In the genomic region with DNA sequence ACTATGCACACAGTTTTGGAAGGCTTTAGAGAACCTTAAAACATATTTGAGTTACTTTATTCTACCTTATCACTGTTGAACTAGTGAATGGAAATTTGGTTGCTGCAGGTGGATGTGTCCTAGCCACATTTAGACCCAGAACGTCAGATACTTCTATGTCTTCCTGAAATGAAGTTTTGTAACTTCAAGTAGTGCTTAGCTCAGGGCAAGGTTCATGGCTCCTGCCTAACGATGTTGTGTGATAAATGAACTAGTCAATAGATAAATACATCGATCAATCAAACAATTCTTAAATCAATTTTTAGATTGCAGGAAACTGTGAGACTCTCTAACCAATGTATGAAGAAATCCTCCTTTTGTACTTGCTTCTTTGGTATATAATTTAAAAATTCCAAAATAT, we compare ENCODE assay signal across 26 cellular contexts. TPM values are rescaled to one million over a fixed set of nuclear protein-coding genes. Genes with fewer than 3 reads are reported as not detected.
DNase-seq lines count a peak whose midpoint lies in the region; ATAC-seq, FAIRE-seq and TF ChIP-seq lines count a peak whose summit lies in the region.
"Had no signal": no experiment of that assay in that cellular context is flagged by ENCODE, and none has a peak within 500 bp of the region (broad histone marks: within the 10 kb centered on the region; RNA-seq: fewer than 3 reads in every experiment).

No MANE protein-coding gene starts in this region.

- H3K23ac ChIP-seq in IMR-90 (ENCODE audit: low read depth, low read length) = no peak overlapping the region

- intact Hi-C loops in IMR-90 (cut with micrococcal nuclease) = no loop called here
- intact Hi-C loops in HepG2 (cut with micrococcal nuclease; ENCODE audit: unreplicated experiment) = no loop called here
- intact Hi-C loops in gastrocnemius medialis (cut with DNase I; ENCODE audit: low total_unique reads) = no loop called here

- TF ChIP-seq POLR2A in IMR-90 (IDR thresholded peaks at IDR 0.05; ENCODE audit: low read depth, low read length) (no peak), HepG2 (IDR thresholded peaks at IDR 0.05; ENCODE audit: insufficient read depth in 1 of 2, low read depth in 2 of 2, low read length in 2 of 2) (no peak), gastrocnemius medialis (IDR thresholded peaks at IDR 0.05) (no peak)

- no peak overlapping the region for H3K18ac ChIP-seq in IMR-90 (ENCODE audit: low read depth, low read length)

- no peaks in the 10 kb centered on the region for H4K20me1 ChIP-seq in IMR-90 (ENCODE audit: insufficient read depth, low read length)
- H4K20me1 ChIP-seq in hepatocyte (ENCODE audit: insufficient read depth, poor library complexity, severe bottlenecking) = no peaks in the 10 kb centered on the region
- H4K20me1 ChIP-seq in HepG2 (ENCODE audit: insufficient read depth, low read length) = no peaks in the 10 kb centered on the region
- H4K20me1 ChIP-seq: BLaER1 treated with 17β-estradiol and CSF1 and Interleukin-3, amounts not matched to agents 10 nM and 100 nM had no signal

- H3K4ac ChIP-seq in IMR-90 (ENCODE audit: low read depth, low read length) = no peak overlapping the region

- H3K4me2 ChIP-seq in IMR-90 (ENCODE audit: low read depth, low read length) = no peak overlapping the region
- no peak overlapping the region for H3K4me2 ChIP-seq in hepatocyte
- H3K4me2 ChIP-seq in HepG2 (ENCODE audit: low read depth, low read length) = peak overlapping the region; percentile 40
- H3K4me2 ChIP-seq: BLaER1 treated with 17β-estradiol and CSF1 and Interleukin-3, amounts not matched to agents 10 nM and 100 nM had no signal

- H2BK20ac ChIP-seq in IMR-90 (ENCODE audit: low read depth, low read length) = no peak overlapping the region

- DNase-seq in IMR-90 = no peak
- no peak for DNase-seq in hepatocyte (ENCODE audit: low spot score)
- DNase-seq in HepG2 (ENCODE audit: low spot score) = no peak
- DNase-seq in small intestine = peak; percentile 55
- DNase-seq in gastrocnemius medialis = no peak
- DNase-seq in cortex of kidney (lab: John Stamatoyannopoulos, UW) = no peak
- DNase-seq: ACHN; AML-193; BE2C; CD4-positive, alpha-beta T cell; CD8-positive, alpha-beta memory T cell; DMS 273 treated with DMSO at 0.1 percent for 48 hours; DMS79; EL; GDM1; GOT3; HFFc6 had no signal

- H3K9me3 ChIP-seq in IMR-90 (ENCODE audit: control insufficient read depth, insufficient read depth, low read length) (no peaks in the 10 kb centered on the region; the same call in 1 of the 2 replicates), hepatocyte (ENCODE audit: low read depth) (no peaks in the 10 kb centered on the region), HepG2 (ENCODE audit: low read length) (no peaks in the 10 kb centered on the region), small intestine (ENCODE audit: control insufficient read depth, low read depth) (no peaks in the 10 kb centered on the region), gastrocnemius medialis (no peaks in the 10 kb centered on the region)
- H3K9me3 ChIP-seq: BE2C, HAP-1 had no signal

- H2AK5ac ChIP-seq in IMR-90 (ENCODE audit: low read depth, low read length) = no peak overlapping the region

- no peak overlapping the region for H2AK9ac ChIP-seq in IMR-90 (replicated peaks; ENCODE audit: low read depth, low read length, poor library complexity)

- H3K36me3 ChIP-seq in IMR-90 (ENCODE audit: control insufficient read depth, insufficient read depth, low read length) = no peaks in the 10 kb centered on the region
- H3K36me3 ChIP-seq in hepatocyte (replicated peaks; ENCODE audit: insufficient read depth, low read depth) = no peaks in the 10 kb centered on the region
- H3K36me3 ChIP-seq in HepG2 (replicated peaks in 1 of 2; ENCODE audit: control insufficient read depth in 1 of 2, insufficient read depth in 2 of 2, low read length in 2 of 2) = no peaks in the 10 kb centered on the region
- no peaks in the 10 kb centered on the region for H3K36me3 ChIP-seq in small intestine (ENCODE audit: control insufficient read depth in 2 of 2, insufficient read depth in 2 of 2, low read length in 2 of 2)
- no peaks in the 10 kb centered on the region for H3K36me3 ChIP-seq in gastrocnemius medialis
- H3K36me3 ChIP-seq: BE2C; BLaER1 treated with 17β-estradiol and CSF1 and Interleukin-3, amounts not matched to agents 10 nM and 100 nM; HAP-1 had no signal

- POLR2A ChIA-PET in IMR-90 (lab: Charles Lee; ENCODE audit: unreplicated experiment) (no interaction called here), HepG2 (lab: Yijun Ruan, JAX) (no interaction called here)

- TF ChIP-seq RAD21 in IMR-90 (IDR thresholded peaks at IDR 0.05; ENCODE audit: low read length) (no peak), HepG2 (CRISPR knock-in tag; IDR thresholded peaks at IDR 0.05) (no peak)

- no peak overlapping the region for H3K9ac ChIP-seq in IMR-90 (ENCODE audit: low read depth, low read length)
- H3K9ac ChIP-seq in HepG2 (ENCODE audit: insufficient read depth, low read depth, low read length) = no peak overlapping the region
- H3K9ac ChIP-seq: BLaER1 treated with 17β-estradiol and CSF1 and Interleukin-3, amounts not matched to agents 10 nM and 100 nM had no signal

- TF ChIP-seq CTCF in IMR-90 (conservative IDR thresholded peaks at IDR 0.05; ENCODE audit: low read depth, low read length) (no peak), hepatocyte (IDR thresholded peaks at IDR 0.05; ENCODE audit: poor library complexity) (no peak), HepG2 (CRISPR knock-in tag; IDR thresholded peaks at IDR 0.05) (no peak), gastrocnemius medialis (IDR thresholded peaks at IDR 0.05 in 4 of 5, conservative IDR thresholded peaks at IDR 0.05 in 1 of 5) (no peak)

- H4K5ac ChIP-seq in IMR-90 (ENCODE audit: low read depth, low read length) = no peak overlapping the region

- H3K27ac ChIP-seq in IMR-90 (ENCODE audit: insufficient read depth, low read length) = no peak overlapping the region
- H3K27ac ChIP-seq in hepatocyte = peak overlapping the region; percentile 69
- H3K27ac ChIP-seq in HepG2 (ENCODE audit: extremely low read length, insufficient read depth, low read length) = no peak overlapping the region
- peak overlapping the region in 1 of 2 donors; percentile 55 for H3K27ac ChIP-seq in small intestine (ENCODE audit: low read depth in 1 of 2, low read length in 1 of 2)
- no peak overlapping the region for H3K27ac ChIP-seq in gastrocnemius medialis
- H3K27ac ChIP-seq: 22Rv1; BLaER1 treated with 17β-estradiol and CSF1 and Interleukin-3, amounts not matched to agents 10 nM and 100 nM had no signal

- no peaks in the 10 kb centered on the region for H3K9me1 ChIP-seq in IMR-90 (ENCODE audit: insufficient read depth, low read length)

- no peaks in the 10 kb centered on the region for H3K79me1 ChIP-seq in IMR-90 (ENCODE audit: low read depth in 1 of 2, low read length in 2 of 2)

- no peak overlapping the region for H2AFZ ChIP-seq in IMR-90 (replicated peaks; ENCODE audit: low read length, poor library complexity)
- H2AFZ ChIP-seq in hepatocyte = no peak overlapping the region
- H2AFZ ChIP-seq in HepG2 (ENCODE audit: low read length) = no peak overlapping the region

- no peak overlapping the region for H4K8ac ChIP-seq in IMR-90 (ENCODE audit: low read depth in 2 of 2, low read length in 2 of 2)

- no peak overlapping the region for H4K91ac ChIP-seq in IMR-90 (ENCODE audit: insufficient read depth, low read depth, low read length)

- H3K4me1 ChIP-seq in IMR-90 (ENCODE audit: control insufficient read depth, insufficient read depth, low read length) = peaks cover 2% of the 10 kb centered on the region; the same call in 1 of the 2 replicates
- H3K4me1 ChIP-seq in hepatocyte (ENCODE audit: insufficient read depth) = peaks cover 4% of the 10 kb centered on the region
- H3K4me1 ChIP-seq in HepG2 (ENCODE audit: insufficient read depth, low read length) = peaks cover 24% of the 10 kb centered on the region
- peaks cover 0 to 2% of the 10 kb centered on the region in 2 donors for H3K4me1 ChIP-seq in small intestine (ENCODE audit: control insufficient read depth in 2 of 2, insufficient read depth in 1 of 2, low read depth in 1 of 2, low read length in 1 of 2)
- no peaks in the 10 kb centered on the region for H3K4me1 ChIP-seq in gastrocnemius medialis
- H3K4me1 ChIP-seq: BE2C; BLaER1 treated with 17β-estradiol and CSF1 and Interleukin-3, amounts not matched to agents 10 nM and 100 nM had no signal

- H2BK5ac ChIP-seq in IMR-90 (ENCODE audit: low read depth, low read length, poor library complexity, severe bottlenecking) = no peak overlapping the region

- no CpG with 5 or more reads among the region's 3 CpGs for WGBS in IMR-90 (ENCODE audit: extremely low coverage in 2 of 2, insufficient read length in 1 of 2), 2 experiments
- 84% methylated on average over 3 of the region's 3 CpGs for WGBS in hepatocyte (ENCODE audit: low lambda C conversion rate, missing lambda C conversion rate)
- WGBS in HepG2 (ENCODE audit: low lambda C conversion rate) = 6% methylated on average over 3 of the region's 3 CpGs
- 13 to 61% (median 33%) methylated on average over 3 of the region's 3 CpGs for WGBS in small intestine, 3 donors

- H3K27me3 ChIP-seq in IMR-90 (ENCODE audit: control insufficient read depth, insufficient read depth, low read length) = no peaks in the 10 kb centered on the region
- H3K27me3 ChIP-seq in hepatocyte = no peaks in the 10 kb centered on the region
- H3K27me3 ChIP-seq in HepG2 (ENCODE audit: control insufficient read depth in 1 of 2, insufficient read depth in 2 of 2, low read length in 2 of 2) = no peaks in the 10 kb centered on the region
- no peaks in the 10 kb centered on the region for H3K27me3 ChIP-seq in small intestine (ENCODE audit: control insufficient read depth in 2 of 2, insufficient read depth in 2 of 2, low read length in 2 of 2)
- H3K27me3 ChIP-seq in gastrocnemius medialis = no peaks in the 10 kb centered on the region
- H3K27me3 ChIP-seq: BE2C had no signal

- TF ChIP-seq EP300 in HepG2 (IDR thresholded peaks at IDR 0.05; ENCODE audit: low read depth in 2 of 2, low read length in 2 of 2) (no peak), HepG2 (CRISPR knock-in tag; IDR thresholded peaks at IDR 0.05; ENCODE audit: borderline replicate concordance) (no peak)

- no peak for ATAC-seq in IMR-90 (ENCODE audit: low read depth)
- ATAC-seq in HepG2 = peak; percentile 35; the same call in 1 of the 3 replicates
- no peak for ATAC-seq in GM19351 (IDR thresholded peaks at IDR 0.05; ENCODE audit: unreplicated experiment)
- ATAC-seq in gastrocnemius medialis = no peak
- ATAC-seq: GM12878 had no signal

- no peak overlapping the region for H3K56ac ChIP-seq in IMR-90 (ENCODE audit: extremely low read depth, insufficient read depth, low read length)

- no peak overlapping the region for H2BK120ac ChIP-seq in IMR-90 (ENCODE audit: low read depth, low read length)

- H2BK15ac ChIP-seq in IMR-90 (ENCODE audit: low read depth, low read length) = 0 out of 3 replicates have a peak overlapping the region, but pooled peaks have one; percentile 20

- CTCF ChIA-PET in IMR-90 (lab: Yijun Ruan, JAX) (no interaction called here), HepG2 (lab: Yijun Ruan, JAX; ENCODE audit: low intra/inter-chr PET ratio, low total read pairs) (no interaction called here)

- no peaks in the 10 kb centered on the region for H3K9me2 ChIP-seq in hepatocyte (replicated peaks; ENCODE audit: insufficient read depth)

- no TSS peak for BruUV-seq in IMR-90 (replicated peaks; lab: Mats Ljungman, UMichigan)
- no TSS peak for BruUV-seq in HepG2 (replicated peaks; lab: Mats Ljungman, UMichigan)

- no peak overlapping the region for H3K14ac ChIP-seq in IMR-90 (replicated peaks; ENCODE audit: low read depth, low read length)

- H3K4me3 ChIP-seq in IMR-90 (ENCODE audit: insufficient read depth, low read depth, low read length) (no peak overlapping the region), hepatocyte (no peak overlapping the region), HepG2 (replicated peaks in 1 of 3; ENCODE audit: insufficient read depth in 1 of 3, low read depth in 2 of 3, low read length in 3 of 3) (no peak overlapping the region), small intestine (ENCODE audit: low read depth in 1 of 2, low read length in 2 of 2) (no peak overlapping the region), gastrocnemius medialis (no peak overlapping the region)
- H3K4me3 ChIP-seq: BLaER1 treated with 17β-estradiol and CSF1 and Interleukin-3, amounts not matched to agents 10 nM and 100 nM; GM12878; HAP-1 had no signal

- dilution Hi-C loops in IMR-90 (cut with HindIII; ENCODE audit: low sequenced_read_pairs, unreplicated experiment) = no loop called here

- no peak for FAIRE-seq in HepG2 (lab: Jason Lieb, UNC)
- no peak for FAIRE-seq in small intestine (lab: Jason Lieb, UNC)
- FAIRE-seq: A204.1, D721Med, GM12878, H54 had no signal

- in situ Hi-C loops in IMR-90 (cut with MboI; ENCODE audit: low sequenced_read_pairs) (no loop called here), HepG2 (cut with HindIII; ENCODE audit: extremely low pct_ligation_motif_present, low pct_unique_long_range_greater_than_20kb) (no loop called here), gastrocnemius medialis (cut with MboI; ENCODE audit: low sequenced_read_pairs in 4 of 4) (no loop called here)

- H3K79me2 ChIP-seq in hepatocyte (no peaks in the 10 kb centered on the region), HepG2 (ENCODE audit: insufficient read depth, low read length) (no peaks in the 10 kb centered on the region)

RNA-seq across cellular contexts. Expression of gene TM4SF4, which starts 37.2 kb away (rescaled TPM):
- total RNA-seq in IMR-90 (2012; rRNA removed) (1.1 and 1.6 TPM in 2 replicates), hepatocyte (763 and 899 TPM in 2 replicates), HepG2 (2016; rRNA removed; fragmentation: Illumina TruSeq; extraction: Trizol) (0.77 and 0.95 TPM in 2 replicates), gastrocnemius medialis (1 to 10 TPM in 1 of 4 donors, under 1 TPM in 1, not detected in 2; 0.13 to 2.3 TPM)
- polyA plus RNA-seq in IMR-90 (2012; rRNA removed) (0.60 and 0.67 TPM in 2 replicates), hepatocyte (366 and 434 TPM in 2 replicates), HepG2 (2011; rRNA removed) (0.63 and 0.89 TPM in 2 replicates), small intestine (1,000 to 10,000 TPM in 1 of 3 donors, 100 to 1,000 TPM in 2; 656 to 2,254 (median 660) TPM)
- 0.08 and 0.75 TPM in 2 replicates for polyA plus RNA-seq in IMR-90 (2012; cell fraction: cytosol; rRNA removed)
- polyA plus RNA-seq in IMR-90 (2012; cell fraction: nucleus; rRNA removed; ENCODE audit: low replicate concordance) = 0.08 TPM in 1 of 2 replicates, not detected in the other
- total RNA-seq in HepG2 (2016; cell fraction: cytosol; rRNA removed; fragmentation: Illumina TruSeq; extraction: Trizol; ENCODE audit: low read depth) = 0.91 TPM in 1 of 2 replicates, not detected in the other
- 0.34 and 1.4 TPM in 2 replicates for total RNA-seq in HepG2 (2016; cell fraction: insoluble cytoplasmic fraction; rRNA removed; fragmentation: Illumina TruSeq; extraction: Trizol)
- total RNA-seq in HepG2 (2016; cell fraction: membrane; rRNA removed; fragmentation: Illumina TruSeq; extraction: Trizol) = 0.59 and 0.62 TPM in 2 replicates
- 0.75 and 1.1 TPM in 2 replicates for total RNA-seq in HepG2 (2016; cell fraction: nucleus; rRNA removed; fragmentation: Illumina TruSeq; extraction: Trizol)
- polyA plus RNA-seq in HepG2 (2011; cell fraction: cytosol; rRNA removed) = 0.90 and 1.1 TPM in 2 replicates
- 0.66 TPM in 1 of 2 replicates, not detected in the other for polyA plus RNA-seq in HepG2 (2011; cell fraction: nucleus; rRNA removed)
- 0.47 and 0.86 TPM in 2 replicates for polyA plus RNA-seq in HepG2 (2012)
- polyA plus RNA-seq in HepG2 (2016; cell fraction: cytosol; fragmentation: Illumina TruSeq; extraction: Trizol; ENCODE audit: low read depth) = 0.21 and 0.29 TPM in 2 replicates
- polyA plus RNA-seq in HepG2 (2016; cell fraction: insoluble cytoplasmic fraction; fragmentation: Illumina TruSeq; extraction: Trizol; ENCODE audit: low read depth) = 0.45 and 0.89 TPM in 2 replicates
- 0.15 and 0.21 TPM in 2 replicates for polyA plus RNA-seq in HepG2 (2016; cell fraction: membrane; fragmentation: Illumina TruSeq; extraction: Trizol; ENCODE audit: low read depth)
- polyA plus RNA-seq in HepG2 (2016; cell fraction: nucleus; fragmentation: Illumina TruSeq; extraction: Trizol; ENCODE audit: insufficient read depth, low read depth) = 0.72 and 1.8 TPM in 2 replicates
- 0.36 TPM in 1 of 2 replicates, not detected in the other for polyA minus RNA-seq in HepG2 (2011; rRNA and poly(A)+ RNA removed; ENCODE audit: low replicate concordance)
- polyA minus RNA-seq in HepG2 (2011; cell fraction: cytosol; rRNA and poly(A)+ RNA removed) = 1.3 TPM in 1 of 2 replicates, not detected in the other
- 1.0 and 1.6 TPM in 2 replicates for polyA minus RNA-seq in HepG2 (2011; cell fraction: nucleus; rRNA and poly(A)+ RNA removed)
- total RNA-seq: CD4-positive, alpha-beta T cell; CD8-positive, alpha-beta memory T cell had no signal
- polyA plus RNA-seq: CD8-positive, alpha-beta memory T cell had no signal

RNA-seq across cellular contexts. Expression of gene TM4SF1, which starts 59.8 kb away (rescaled TPM):
- total RNA-seq in IMR-90 (2012; rRNA removed) = 232 and 366 TPM in 2 replicates
- polyA plus RNA-seq in IMR-90 (2012; rRNA removed) = 302 and 364 TPM in 2 replicates
- polyA plus RNA-seq in IMR-90 (2012; cell fraction: cytosol; rRNA removed) = 212 and 271 TPM in 2 replicates
- 340 and 869 TPM in 2 replicates for polyA plus RNA-seq in IMR-90 (2012; cell fraction: nucleus; rRNA removed; ENCODE audit: low replicate concordance)
- total RNA-seq in hepatocyte = 164 and 166 TPM in 2 replicates
- 179 and 194 TPM in 2 replicates for polyA plus RNA-seq in hepatocyte
- 226 and 431 TPM in 2 replicates for total RNA-seq in HepG2 (2016; rRNA removed; fragmentation: Illumina TruSeq; extraction: Trizol)
- total RNA-seq in HepG2 (2016; cell fraction: cytosol; rRNA removed; fragmentation: Illumina TruSeq; extraction: Trizol; ENCODE audit: low read depth) = 208 and 219 TPM in 2 replicates
- total RNA-seq in HepG2 (2016; cell fraction: insoluble cytoplasmic fraction; rRNA removed; fragmentation: Illumina TruSeq; extraction: Trizol) = 231 and 434 TPM in 2 replicates
- 245 and 253 TPM in 2 replicates for total RNA-seq in HepG2 (2016; cell fraction: membrane; rRNA removed; fragmentation: Illumina TruSeq; extraction: Trizol)
- 420 and 443 TPM in 2 replicates for total RNA-seq in HepG2 (2016; cell fraction: nucleus; rRNA removed; fragmentation: Illumina TruSeq; extraction: Trizol)
- 1,198 and 1,359 TPM in 2 replicates for polyA plus RNA-seq in HepG2 (2011; rRNA removed)
- polyA plus RNA-seq in HepG2 (2011; cell fraction: cytosol; rRNA removed) = 1,424 and 1,669 TPM in 2 replicates
- polyA plus RNA-seq in HepG2 (2011; cell fraction: nucleus; rRNA removed) = 327 and 438 TPM in 2 replicates
- polyA plus RNA-seq in HepG2 (2012) = 451 and 486 TPM in 2 replicates
- 115 and 136 TPM in 2 replicates for polyA plus RNA-seq in HepG2 (2016; cell fraction: cytosol; fragmentation: Illumina TruSeq; extraction: Trizol; ENCODE audit: low read depth)
- polyA plus RNA-seq in HepG2 (2016; cell fraction: insoluble cytoplasmic fraction; fragmentation: Illumina TruSeq; extraction: Trizol; ENCODE audit: low read depth) = 218 and 233 TPM in 2 replicates
- polyA plus RNA-seq in HepG2 (2016; cell fraction: membrane; fragmentation: Illumina TruSeq; extraction: Trizol; ENCODE audit: low read depth) = 148 and 158 TPM in 2 replicates
- 564 and 601 TPM in 2 replicates for polyA plus RNA-seq in HepG2 (2016; cell fraction: nucleus; fragmentation: Illumina TruSeq; extraction: Trizol; ENCODE audit: insufficient read depth, low read depth)
- 1,057 and 2,299 TPM in 2 replicates for polyA minus RNA-seq in HepG2 (2011; rRNA and poly(A)+ RNA removed; ENCODE audit: low replicate concordance)
- 560 and 611 TPM in 2 replicates for polyA minus RNA-seq in HepG2 (2011; cell fraction: cytosol; rRNA and poly(A)+ RNA removed)
- polyA minus RNA-seq in HepG2 (2011; cell fraction: nucleus; rRNA and poly(A)+ RNA removed) = 379 and 448 TPM in 2 replicates
- 10 to 100 TPM in 2 of 3 donors, 1 to 10 TPM in 1; 3.1 to 88.4 (median 10.5) TPM for polyA plus RNA-seq in small intestine
- total RNA-seq in gastrocnemius medialis = 10 to 100 TPM; 23.0 to 43.8 (median 38.6) TPM
- total RNA-seq: CD4-positive, alpha-beta T cell had no signal
- polyA plus RNA-seq: CD14-positive monocyte; CD8-positive, alpha-beta memory T cell had no signal

Comparison
In these comparisons a context has a peak if more than half of its experiments do, and no peak if none do; other contexts are left out.
1. RNA of gene TM4SF4, which starts 37.2 kb away (total RNA-seq): 763 to 899 TPM in hepatocyte; 1.1 to 1.6 TPM in IMR-90, 0.34 to 1.4 TPM in HepG2 and 0.13 to 2.3 TPM in gastrocnemius medialis; every median in the first group is over 100 times any median in the second.